Comparison of ENCODE assay signal across 18 cellular contexts in the genomic region with DNA sequence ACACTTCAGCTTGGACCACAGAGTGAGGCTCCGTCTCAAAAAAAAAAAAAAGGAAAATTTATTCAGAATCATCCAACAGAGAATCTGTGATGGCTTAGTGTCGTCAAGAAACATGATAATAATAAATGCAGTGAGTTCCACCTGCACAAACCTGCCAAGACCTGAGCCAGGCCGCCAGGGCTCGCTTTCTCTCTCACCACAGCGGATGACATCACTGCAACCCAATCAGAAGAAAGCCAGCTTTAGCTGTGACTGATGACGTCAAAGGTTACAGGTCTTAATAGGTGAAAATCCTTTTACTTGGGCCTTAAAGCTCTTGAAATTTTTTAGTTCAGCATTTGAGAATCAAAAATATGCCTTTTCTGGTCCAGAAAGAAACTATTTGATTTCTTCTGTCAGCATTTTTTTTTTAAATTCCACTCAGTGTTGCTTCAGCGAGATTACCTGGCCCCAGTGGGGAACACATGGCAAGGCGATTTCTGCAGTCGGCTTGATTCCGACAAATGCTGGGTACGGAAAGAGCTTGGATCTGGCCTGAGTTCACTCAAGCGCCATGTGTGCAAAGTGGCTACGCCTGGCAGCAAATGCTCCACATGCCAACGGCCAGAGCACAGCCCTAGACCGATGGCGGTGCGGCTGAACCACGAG.
DNase-seq lines count a peak whose midpoint lies in the region; ATAC-seq and TF ChIP-seq lines count a peak whose summit lies in the region.
"Had no signal": no experiment of that assay in that cellular context is flagged by ENCODE, and none has a peak within 500 bp of the region (broad histone marks: within the 10 kb centered on the region; RNA-seq: fewer than 3 reads in every experiment).

No MANE protein-coding gene starts in this region.

- H2AFZ ChIP-seq in PC-3 (ENCODE audit: low read length), result peak overlapping the region; percentile 77
- H2AFZ ChIP-seq in smooth muscle cell (ENCODE audit: low read depth), result no peak overlapping the region

- H3K27me3 ChIP-seq in PC-3 (ENCODE audit: low read length) (no peaks in the 10 kb centered on the region), smooth muscle cell (ENCODE audit: low read depth) (peaks cover 6% of the 10 kb centered on the region)

- peak overlapping the region; percentile 69 for H3K9ac ChIP-seq in PC-3 (ENCODE audit: low read length)
- H3K9ac ChIP-seq in smooth muscle cell (ENCODE audit: low read depth), result no peak overlapping the region

- ATAC-seq in PC-3, result no peak
- ATAC-seq in GM18511 (IDR thresholded peaks at IDR 0.05; ENCODE audit: unreplicated experiment), result no peak
- ATAC-seq: HCT116 had no signal

- TF ChIP-seq CTCF in PC-3 (conservative IDR thresholded peaks at IDR 0.05; ENCODE audit: low read depth, low read length) (no peak), epithelial cell of esophagus (IDR thresholded peaks at IDR 0.05; ENCODE audit: insufficient read depth, low read depth, low read length, missing control alignments) (no peak), smooth muscle cell (IDR thresholded peaks at IDR 0.05; ENCODE audit: borderline replicate concordance, insufficient read depth, poor library complexity, severe bottlenecking) (no peak)

- peak overlapping the region; percentile 98 for H3K27ac ChIP-seq in PC-3 (ENCODE audit: low read length)
- H3K27ac ChIP-seq in angular gyrus (ENCODE audit: low read depth, low read length), result peak overlapping the region; percentile 26
- peak overlapping the region; percentile 61 for H3K27ac ChIP-seq in smooth muscle cell (ENCODE audit: low read depth)

- no TSS peak for BruUV-seq in PC-3 (replicated peaks; lab: Mats Ljungman, UMichigan)

- H3K79me2 ChIP-seq in PC-3 (ENCODE audit: low read length), result peaks cover 6% of the 10 kb centered on the region
- H3K79me2 ChIP-seq in smooth muscle cell (ENCODE audit: low read depth), result no peaks in the 10 kb centered on the region

- H3K4me2 ChIP-seq in PC-3 (ENCODE audit: low read length) (peak overlapping the region; percentile 82), smooth muscle cell (no peak overlapping the region)

- CTCF ChIA-PET in PC-3 (lab: Charles Lee), result no interaction called here

- peaks cover 50% of the 10 kb centered on the region for H3K4me1 ChIP-seq in PC-3 (ENCODE audit: insufficient read depth, low read length)
- no peaks in the 10 kb centered on the region for H3K4me1 ChIP-seq in smooth muscle cell (ENCODE audit: low read depth)

- H4K20me1 ChIP-seq in PC-3 (ENCODE audit: low read length), result no peaks in the 10 kb centered on the region
- no peaks in the 10 kb centered on the region for H4K20me1 ChIP-seq in smooth muscle cell (ENCODE audit: low read depth)

- POLR2A ChIA-PET in PC-3 (lab: Charles Lee; ENCODE audit: unreplicated experiment), result interaction anchor here (0.7 to 0.8 kb wide), 2 partner anchors 16 to 128 kb away, joined by 3 read pairs; no protein-coding TSS in a partner anchor

- intact Hi-C loops in PC-3 (cut with micrococcal nuclease), result loop anchor here (1.0 kb wide), 4 partner anchors 16 to 127 kb away; no protein-coding TSS in a partner anchor

- 91% methylated on average over 18 of the region's 18 CpGs for WGBS in smooth muscle cell (ENCODE audit: low lambda C conversion rate)

- no peaks in the 10 kb centered on the region for H3K9me2 ChIP-seq in PC-3 (replicated peaks; ENCODE audit: low read length)

- H3K36me3 ChIP-seq in PC-3 (ENCODE audit: low read depth, low read length), result no peaks in the 10 kb centered on the region
- H3K36me3 ChIP-seq in smooth muscle cell (ENCODE audit: low read depth), result no peaks in the 10 kb centered on the region

- peak overlapping the region; percentile 52 for H3K4me3 ChIP-seq in PC-3 (ENCODE audit: low read length)
- H3K4me3 ChIP-seq in epithelial cell of esophagus (ENCODE audit: low read length), result no peak overlapping the region
- no peak overlapping the region for H3K4me3 ChIP-seq in smooth muscle cell

- H3F3A ChIP-seq in PC-3 (ENCODE audit: low read length, unreplicated experiment) (peaks cover 7% of the 10 kb centered on the region), smooth muscle cell (ENCODE audit: low read depth) (no peaks in the 10 kb centered on the region)

- H3K9me3 ChIP-seq in PC-3 (ENCODE audit: low read length) (no peaks in the 10 kb centered on the region), smooth muscle cell (replicated peaks; ENCODE audit: low read depth) (no peaks in the 10 kb centered on the region)

- DNase-seq in PC-3 (no peak), epithelial cell of esophagus (ENCODE audit: low read depth) (peak; percentile 36), smooth muscle cell (lab: John Stamatoyannopoulos, UW; ENCODE audit: unreplicated experiment) (no peak), SW 1271 (lab: John Stamatoyannopoulos, UW) (no peak)
- DNase-seq in stimulated activated CD4-positive, alpha-beta T cell treated with anti-CD3 and anti-CD28 coated beads, Interleukin-2, amount 100 ng/mL, for 48 hours, result no peak
- DNase-seq: ACHN; C1 segment of cervical spinal cord; CD8-positive, alpha-beta memory T cell; DMS79 treated with DMSO at 0.1 percent for 48 hours; KG1; NCI-H1105 treated with DMSO at 0.1 percent for 48 hours; NCI-H1694; NCI-H2107; NCI-H510A; NCI-H774 had no signal

Comparison
In these comparisons a context has a peak if more than half of its experiments do, and no peak if none do; other contexts are left out.
1. H3K27ac ChIP-seq: peak in every context shown above with its lines; median percentile 98 in PC-3; 61 in smooth muscle cell; 26 in angular gyrus.